Comparison of ENCODE assay signal across 26 cellular contexts in genomic region chr7:105989686-105990085, GRCh38. TPM values are rescaled to one million over a fixed set of nuclear protein-coding genes. Genes with fewer than 3 reads are reported as not detected.
A peak's percentile ranks its signal among the peaks of the same experiment; 100 is the strongest.
DNase-seq lines count a peak whose midpoint lies in the region; ATAC-seq, FAIRE-seq and TF ChIP-seq lines count a peak whose summit lies in the region.
"Had no signal": no experiment of that assay in that cellular context is flagged by ENCODE, and none has a peak within 500 bp of the region (broad histone marks: within the 10 kb centered on the region; RNA-seq: fewer than 3 reads in every experiment).

No MANE protein-coding gene starts in this region.

- H3K4me1 Mint-ChIP-seq in WTC11: peaks cover 80% of the 10 kb centered on the region
- no peaks in the 10 kb centered on the region for H3K4me1 Mint-ChIP-seq in activated CD8-positive, alpha-beta memory T cell treated with anti-CD3 and anti-CD28 coated beads, Interleukin-2, amount 10 ng/mL, durations not matched to agents 7 days and 5 days
- H3K4me1 Mint-ChIP-seq: CD8-positive, alpha-beta memory T cell had no signal

- peak overlapping the region; percentile 11; the same call in 1 of the 2 replicates for H2BK12ac ChIP-seq in H1 (ENCODE audit: low read depth, low read length)

- no peaks in the 10 kb centered on the region for H3K27me3 Mint-ChIP-seq in WTC11 (ENCODE audit: low read depth)
- peaks cover 34% of the 10 kb centered on the region for H3K27me3 Mint-ChIP-seq in activated CD8-positive, alpha-beta memory T cell treated with anti-CD3 and anti-CD28 coated beads, Interleukin-2, amount 10 ng/mL, durations not matched to agents 7 days and 5 days

- H2BK20ac ChIP-seq in H1 (ENCODE audit: low read length): peak overlapping the region; percentile 93

- no peak overlapping the region; the same call in 1 of the 2 replicates for H3K4me3 Mint-ChIP-seq in WTC11
- H3K4me3 Mint-ChIP-seq in activated CD8-positive, alpha-beta memory T cell treated with anti-CD3 and anti-CD28 coated beads, Interleukin-2, amount 10 ng/mL, durations not matched to agents 7 days and 5 days: no peak overlapping the region
- H3K4me3 Mint-ChIP-seq: CD4-positive, CD25-positive, alpha-beta regulatory T cell; CD8-positive, alpha-beta memory T cell; HFFc6; IgD-negative memory B cell had no signal

- TF ChIP-seq RAD21 in H1 (IDR thresholded peaks at IDR 0.05 in 1 of 2, conservative IDR thresholded peaks at IDR 0.05 in 1 of 2; ENCODE audit: low read depth in 2 of 2, low read length in 2 of 2): no peak

- H2BK5ac ChIP-seq in H1 (ENCODE audit: low read depth, low read length): peak overlapping the region; percentile 12; the same call in 1 of the 2 replicates

- ATAC-seq in WTC11: no peak
- no peak for ATAC-seq in activated CD8-positive, alpha-beta memory T cell treated with anti-CD3 and anti-CD28 coated beads, Interleukin-2, amount 10 ng/mL, durations not matched to agents 7 days and 5 days
- ATAC-seq: HCT116, HepG2 had no signal

- H3K36me3 ChIP-seq in H1 (ENCODE audit: control insufficient read depth in 2 of 4, insufficient read depth in 4 of 4, low read length in 3 of 4) (no peaks in the 10 kb centered on the region), iPS-20b (ENCODE audit: insufficient read depth, low read depth, low read length) (no peaks in the 10 kb centered on the region), tibial artery (no peaks in the 10 kb centered on the region)
- H3K36me3 ChIP-seq: BE2C had no signal

- no peaks in the 10 kb centered on the region for H3K36me3 Mint-ChIP-seq in WTC11
- H3K36me3 Mint-ChIP-seq in activated CD8-positive, alpha-beta memory T cell treated with anti-CD3 and anti-CD28 coated beads, Interleukin-2, amount 10 ng/mL, durations not matched to agents 7 days and 5 days: no peaks in the 10 kb centered on the region
- H3K36me3 Mint-ChIP-seq: CD4-positive, CD25-positive, alpha-beta regulatory T cell; CD8-positive, alpha-beta memory T cell; IgD-negative memory B cell had no signal

- no peak overlapping the region for H4K8ac ChIP-seq in H1 (ENCODE audit: extremely low read depth, insufficient read depth, low read length)

- no peak for FAIRE-seq in H1 (lab: Jason Lieb, UNC)
- FAIRE-seq: A204.1, G401.6, GM12891, H54, HepG2 had no signal

- H3K4me3 ChIP-seq in H1 (ENCODE audit: extremely low read depth in 1 of 4, insufficient read depth in 2 of 4, low read depth in 3 of 4, low read length in 4 of 4) (no peak overlapping the region), iPS-20b (ENCODE audit: low read length) (no peak overlapping the region; the same call in 1 of the 2 replicates), tibial artery (no peak overlapping the region)

- no peaks in the 10 kb centered on the region for H3K79me2 ChIP-seq in H1 (ENCODE audit: control insufficient read depth in 1 of 2, insufficient read depth in 2 of 2, low read length in 2 of 2)

- POLR2A ChIA-PET in WTC11 (lab: Charles Lee) (interaction anchor here (1.2 kb wide), 1 partner anchor 11 kb away, joined by 3 read pairs; no protein-coding TSS in a partner anchor), H1 (lab: Charles Lee; ENCODE audit: partially characterized antibody) (interaction anchor here (0.7 to 1.9 kb wide), 4 partner anchors 10 to 55 kb away, joined by 3 to 5 read pairs (median 4); no protein-coding TSS in a partner anchor)

- DNase-seq in WTC11 (ENCODE audit: low spot score) (no peak), H1 (ENCODE audit: low read depth in 1 of 2, low spot score in 2 of 2) (no peak), putamen (ENCODE audit: low spot score) (peak; percentile 60), tibial artery (no peak), hippocampal formation (lab: John Stamatoyannopoulos, UW) (no peak), GM19238 (ENCODE audit: insufficient read length, low spot score) (no peak)
- no peak for DNase-seq in activated CD8-positive, alpha-beta memory T cell treated with anti-CD3 and anti-CD28 coated beads, Interleukin-2, amount 10 ng/mL, durations not matched to agents 7 days and 5 days
- DNase-seq: ACHN; BE2C; C1 segment of cervical spinal cord; CD4-positive, CD25-positive, alpha-beta regulatory T cell; CD8-positive, alpha-beta memory T cell; COR-L47; DMS 273 treated with DMSO at 0.1 percent for 48 hours; DMS53; HFFc6; KBM-7 had no signal

- TF ChIP-seq CTCF in WTC11 (IDR thresholded peaks at IDR 0.05) (no peak), H1 (IDR thresholded peaks at IDR 0.05; ENCODE audit: control extremely low read depth in 1 of 3, insufficient read depth in 1 of 3, low read depth in 1 of 3, low read length in 3 of 3) (no peak), tibial artery (IDR thresholded peaks at IDR 0.05) (no peak)

- no peak overlapping the region for H3K14ac ChIP-seq in H1 (ENCODE audit: insufficient read length)

- H4K91ac ChIP-seq in H1 (replicated peaks; ENCODE audit: insufficient read length, low read length): peak overlapping the region; percentile 32

- H3K4me1 ChIP-seq in H1 (replicated peaks in 1 of 4; ENCODE audit: control insufficient read depth in 3 of 4, insufficient read depth in 4 of 4, low read length in 3 of 4) (peaks cover 11 to 39% (median 34%) of the 10 kb centered on the region in 4 experiments; a peak in 6 of 7 replicates), iPS-20b (ENCODE audit: insufficient read depth, low read length) (peaks cover 54% of the 10 kb centered on the region), tibial artery (no peaks in the 10 kb centered on the region)

- H2AK5ac ChIP-seq in H1 (ENCODE audit: low read depth, low read length): no peak overlapping the region

- no peaks in the 10 kb centered on the region for H3K23me2 ChIP-seq in H1 (ENCODE audit: low read depth, low read length)

- H3K27me3 ChIP-seq in H1 (replicated peaks in 1 of 4; ENCODE audit: control insufficient read depth in 3 of 4, extremely low read depth in 1 of 4, insufficient read depth in 3 of 4, low read length in 3 of 4) (no peaks in the 10 kb centered on the region), iPS-20b (ENCODE audit: insufficient read depth, low read length) (no peaks in the 10 kb centered on the region), tibial artery (peaks cover 0 to 3% of the 10 kb centered on the region in 2 donors)
- H3K27me3 ChIP-seq: BE2C had no signal

- no peak for TF ChIP-seq POLR2A in H1 (IDR thresholded peaks at IDR 0.05; ENCODE audit: control extremely low read depth in 1 of 2, low read depth in 2 of 2, low read length in 2 of 2)

- H2BK15ac ChIP-seq in H1 (ENCODE audit: low read length): no peak overlapping the region

- H2BK120ac ChIP-seq in H1 (replicated peaks; ENCODE audit: low read depth, low read length): peak overlapping the region; percentile 36

- H3K79me1 ChIP-seq in H1 (ENCODE audit: low read depth, low read length): no peaks in the 10 kb centered on the region

- TF ChIP-seq EP300 in H1 (IDR thresholded peaks at IDR 0.05; ENCODE audit: borderline replicate concordance in 1 of 2, low read depth in 2 of 2, low read length in 2 of 2): no peak

- intact Hi-C loops in tibial artery (cut with DNase I; ENCODE audit: low total_unique reads): no loop called here

- no peak overlapping the region for H4K5ac ChIP-seq in H1 (ENCODE audit: insufficient read length, low read depth, low read length)

- no peak overlapping the region for H2AFZ ChIP-seq in H1 (ENCODE audit: low read length)

- peak overlapping the region; percentile 17 for H3K4ac ChIP-seq in H1 (replicated peaks; ENCODE audit: insufficient read length, low read depth, low read length)

- H3K9ac ChIP-seq in H1 (replicated peaks in 1 of 4; ENCODE audit: extremely low read depth in 1 of 4, low read depth in 3 of 4, low read length in 3 of 4): no peak overlapping the region
- peak overlapping the region; percentile 39; the same call in 1 of the 2 replicates for H3K9ac ChIP-seq in iPS-20b (ENCODE audit: low read depth, low read length)

- H3K27ac ChIP-seq in H1 (ENCODE audit: low read depth, low read length): no peak overlapping the region
- peak overlapping the region; percentile 53 for H3K27ac ChIP-seq in iPS-20b (ENCODE audit: low read length)
- no peak overlapping the region for H3K27ac ChIP-seq in tibial artery
- H3K27ac ChIP-seq: HL-60 had no signal

- H3K23ac ChIP-seq in H1 (ENCODE audit: insufficient read length): no peak overlapping the region

- peak overlapping the region; percentile 6 to 12; a peak in 2 of 4 replicates for H3K4me2 ChIP-seq in H1 (ENCODE audit: insufficient read depth in 1 of 2, low read depth in 2 of 2, low read length in 2 of 2)

- no peak overlapping the region for H3K56ac ChIP-seq in H1 (replicated peaks; ENCODE audit: insufficient read length, low read depth, low read length)

- H3K27ac Mint-ChIP-seq in WTC11: peak overlapping the region; percentile 43
- H3K27ac Mint-ChIP-seq in activated CD8-positive, alpha-beta memory T cell treated with anti-CD3 and anti-CD28 coated beads, Interleukin-2, amount 10 ng/mL, durations not matched to agents 7 days and 5 days: no peak overlapping the region
- H3K27ac Mint-ChIP-seq: CD8-positive, alpha-beta memory T cell; HFFc6; IgD-negative memory B cell had no signal

- CTCF ChIA-PET in WTC11 (lab: Charles Lee): interaction anchor here (1.0 to 2.9 kb wide), 8 partner anchors 9 to 333 kb away, joined by 3 to 24 read pairs (median 10); no protein-coding TSS in a partner anchor
- CTCF ChIA-PET in H1 (lab: Charles Lee; ENCODE audit: partially characterized antibody): interaction anchor here (0.9 to 4.2 kb wide), 28 partner anchors 9 to 346 kb away, joined by 3 to 32 read pairs (median 4); partner anchors contain the start of gene CDHR3
- CTCF ChIA-PET in activated CD8-positive, alpha-beta memory T cell treated with anti-CD3 and anti-CD28 coated beads, Interleukin-2, amount 10 ng/mL, durations not matched to agents 7 days and 5 days (lab: Charles Lee): interaction anchor here (1.2 kb wide), 1 partner anchor 229 kb away, joined by 3 read pairs; no protein-coding TSS in a partner anchor

- H4K20me1 ChIP-seq in H1 (replicated peaks in 1 of 2; ENCODE audit: control insufficient read depth in 1 of 2, insufficient read depth in 2 of 2, low read length in 2 of 2): no peaks in the 10 kb centered on the region

- no peaks in the 10 kb centered on the region for H3K9me3 ChIP-seq in H1 (ENCODE audit: insufficient read depth in 2 of 2, low read depth in 1 of 2, low read length in 1 of 2)
- no peaks in the 10 kb centered on the region for H3K9me3 ChIP-seq in iPS-20b (ENCODE audit: insufficient read depth, low read depth, low read length)
- H3K9me3 ChIP-seq in tibial artery: no peaks in the 10 kb centered on the region
- H3K9me3 ChIP-seq: BE2C had no signal

- H3K9me3 Mint-ChIP-seq in WTC11: no peaks in the 10 kb centered on the region
- H3K9me3 Mint-ChIP-seq in activated CD8-positive, alpha-beta memory T cell treated with anti-CD3 and anti-CD28 coated beads, Interleukin-2, amount 10 ng/mL, durations not matched to agents 7 days and 5 days (ENCODE audit: low read depth): no peaks in the 10 kb centered on the region
- H3K9me3 Mint-ChIP-seq: CD4-positive, CD25-positive, alpha-beta regulatory T cell; CD8-positive, alpha-beta memory T cell; HFFc6; IgD-negative memory B cell had no signal

- peak overlapping the region; percentile 4 for H3K18ac ChIP-seq in H1 (ENCODE audit: extremely low read depth, low read length)

RNA-seq across cellular contexts. Expression of gene CDHR3, which starts 26.6 kb away (rescaled TPM):
- 18.3 to 19.1 TPM (median 18.9 TPM) in 3 replicates for total RNA-seq in WTC11 (2021)
- total RNA-seq in H1 (2021; fragmentation: NEBNext Ultra II Directional; extraction: Animal tissue kit (Norgen Biotek cat#: 25700)): 5.9 and 6.4 TPM in 2 replicates
- 6.8 and 8.0 TPM in 2 replicates for polyA plus RNA-seq in H1 (2011; rRNA removed)
- polyA plus RNA-seq in H1 (2011; cell fraction: cytosol; rRNA removed): 7.8 TPM
- 16.2 TPM for polyA plus RNA-seq in H1 (2011; cell fraction: nucleus; rRNA removed)
- 6.7 to 8.7 TPM (median 8.4 TPM) in 4 replicates for polyA plus RNA-seq in H1 (2012, experiment 1 of 2)
- polyA plus RNA-seq in H1 (2012, experiment 2 of 2): 2.2 TPM
- 4.2 TPM for polyA plus RNA-seq in H1 (2013, experiment 1 of 2)
- polyA plus RNA-seq in H1 (2013, experiment 2 of 2): 5.1 TPM
- polyA minus RNA-seq in H1 (2011; rRNA and poly(A)+ RNA removed): 7.2 and 13.7 TPM in 2 replicates
- 5.9 TPM for polyA minus RNA-seq in H1 (2011; cell fraction: cytosol; rRNA and poly(A)+ RNA removed)
- polyA minus RNA-seq in H1 (2011; cell fraction: nucleus; rRNA and poly(A)+ RNA removed): 24.5 TPM
- total RNA-seq in activated CD8-positive, alpha-beta memory T cell treated with anti-CD3 and anti-CD28 coated beads, Interleukin-2, amount 10 ng/mL, durations not matched to agents 7 days and 5 days: under 1 TPM; 0.30 to 0.58 TPM
